In genomic region chr15:76330281-76330680, GRCh38 we compare ENCODE assay signal across 10 cellular contexts. TPM values are rescaled to one million over a fixed set of nuclear protein-coding genes. Genes with fewer than 3 reads are reported as not detected.
DNase-seq lines count a peak whose midpoint lies in the region; ATAC-seq, FAIRE-seq and TF ChIP-seq lines count a peak whose summit lies in the region.
"Had no signal": no experiment of that assay in that cellular context is flagged by ENCODE, and none has a peak within 500 bp of the region (broad histone marks: within the 10 kb centered on the region; RNA-seq: fewer than 3 reads in every experiment).

No MANE protein-coding gene starts in this region.

- TF ChIP-seq CTCF in A549 (IDR thresholded peaks at IDR 0.05) = peak; percentile 43
- peak in 5 of 6 experiments; percentile 40 to 55 (median 46) for TF ChIP-seq CTCF in thyroid gland (IDR thresholded peaks at IDR 0.05)

- no peaks in the 10 kb centered on the region for H3K36me3 Mint-ChIP-seq in T-cell
- H3K36me3 Mint-ChIP-seq in CD8-positive, alpha-beta memory T cell = peaks cover 0 to 4% (median 1%) of the 10 kb centered on the region in 3 donors
- H3K36me3 Mint-ChIP-seq: activated naive CD8-positive, alpha-beta T cell had no signal

- H3K9me3 ChIP-seq in A549 = no peaks in the 10 kb centered on the region
- no peaks in the 10 kb centered on the region for H3K9me3 ChIP-seq in thyroid gland
- H3K9me3 ChIP-seq in CD8-positive, alpha-beta memory T cell (ENCODE audit: low read length) = no peaks in the 10 kb centered on the region

- FAIRE-seq in A549 (lab: Jason Lieb, UNC) = no peak
- FAIRE-seq: GM18507 had no signal

- CTCF ChIA-PET in A549 (lab: Yijun Ruan, JAX) (interaction anchor here (0.6 to 5.0 kb wide), 31 partner anchors 11 to 182 kb away, joined by 3 to 44 read pairs (median 4); partner anchors contain the start of gene ETFA), T-cell (lab: Charles Lee) (no interaction called here)
- CTCF ChIA-PET in CD8-positive, alpha-beta memory T cell (lab: Charles Lee) = interaction anchor here (1.3 kb wide), 1 partner anchor 14 kb away, joined by 3 read pairs; no protein-coding TSS in a partner anchor

- peak overlapping the region; percentile 29 to 40; a peak in 4 of 6 replicates for H3K27ac ChIP-seq in A549
- H3K27ac ChIP-seq in thyroid gland = no peak overlapping the region
- no peak overlapping the region for H3K27ac ChIP-seq in CD8-positive, alpha-beta memory T cell (ENCODE audit: low read depth, low read length)

- WGBS in A549 (ENCODE audit: missing lambda C conversion rate) = 64% methylated on average over 4 of the region's 4 CpGs
- WGBS in thyroid gland, 2 donors = 38 to 39% methylated on average over 4 of the region's 4 CpGs

- H3K9me3 Mint-ChIP-seq in T-cell = no peaks in the 10 kb centered on the region
- peaks cover 0 to 3% (median 0%) of the 10 kb centered on the region in 5 donors for H3K9me3 Mint-ChIP-seq in CD8-positive, alpha-beta memory T cell

- intact Hi-C loops in left cardiac atrium (cut with DNase I) (loop anchor here in 1 of 2 donors (5.0 kb wide), 2 partner anchors 93 to 133 kb away; no protein-coding TSS in a partner anchor), thyroid gland (cut with DNase I) (no loop called here)

- TF ChIP-seq RAD21 in A549 (conservative IDR thresholded peaks at IDR 0.05 in 1 of 2, IDR thresholded peaks at IDR 0.05 in 1 of 2) = peak; percentile 58 to 77

- no peak overlapping the region for H3K4me3 Mint-ChIP-seq in T-cell
- H3K4me3 Mint-ChIP-seq in CD8-positive, alpha-beta memory T cell = no peak overlapping the region
- H3K4me3 Mint-ChIP-seq: activated naive CD8-positive, alpha-beta T cell had no signal

- TF ChIP-seq EP300 in A549 (IDR thresholded peaks at IDR 0.05) = no peak

- no peak overlapping the region for H3K27ac Mint-ChIP-seq in T-cell
- no peak overlapping the region for H3K27ac Mint-ChIP-seq in CD8-positive, alpha-beta memory T cell
- H3K27ac Mint-ChIP-seq: activated naive CD8-positive, alpha-beta T cell had no signal

- no peaks in the 10 kb centered on the region for H3K36me3 ChIP-seq in H7 (replicated peaks; ENCODE audit: control insufficient read depth, insufficient read depth, low read length)
- no peaks in the 10 kb centered on the region for H3K36me3 ChIP-seq in thyroid gland
- no peaks in the 10 kb centered on the region for H3K36me3 ChIP-seq in CD8-positive, alpha-beta memory T cell (ENCODE audit: insufficient read depth, low read length)

- H3K4me1 Mint-ChIP-seq in T-cell = peaks cover 3 to 5% (median 3%) of the 10 kb centered on the region in 3 donors
- H3K4me1 Mint-ChIP-seq in CD8-positive, alpha-beta memory T cell = peaks cover 3 to 8% (median 4%) of the 10 kb centered on the region in 3 donors

- DNase-seq in A549 (ENCODE audit: low read depth in 1 of 2, low spot score in 1 of 2) = peak; percentile 81 to 90
- DNase-seq in H7 = peak; percentile 81
- peak; percentile 60 for DNase-seq in left cardiac atrium
- peak; percentile 68 to 69 for DNase-seq in thyroid gland
- no peak for DNase-seq in T-cell
- DNase-seq in stimulated activated CD4-positive, alpha-beta T cell treated with anti-CD3 and anti-CD28 coated beads, Interleukin-1b, Interleukin-23, amount 100 ng/mL, for 48 hours = no peak
- no peak for DNase-seq in CD8-positive, alpha-beta memory T cell

- ATAC-seq in A549 (peak; percentile 78 to 88), SK-N-SH treated with all-trans-retinoic acid at 6 μM for 48 hours (peak; percentile 88), left cardiac atrium (peak; percentile 83 to 86), T-cell (replicated peaks in 1 of 4) (no peak)

- H3K4me3 ChIP-seq in A549 (no peak overlapping the region), H7 (ENCODE audit: insufficient read depth, low read depth, low read length) (no peak overlapping the region), thyroid gland (replicated peaks in 1 of 3) (no peak overlapping the region)
- H3K4me3 ChIP-seq in CD8-positive, alpha-beta memory T cell (ENCODE audit: low read length) = no peak overlapping the region

- TF ChIP-seq POLR2A in A549 (IDR thresholded peaks at IDR 0.05; ENCODE audit: low read length) (no peak), thyroid gland (IDR thresholded peaks at IDR 0.05) (no peak)

- H3K4me1 ChIP-seq in A549 (peaks cover 49% of the 10 kb centered on the region), thyroid gland (no peaks in the 10 kb centered on the region)
- H3K4me1 ChIP-seq in CD8-positive, alpha-beta memory T cell (ENCODE audit: insufficient read depth, low read length) = peaks cover 3% of the 10 kb centered on the region

- POLR2A ChIA-PET in A549 (lab: Yijun Ruan, JAX) (interaction anchor here (0.9 to 1.0 kb wide), 2 partner anchors 17 to 19 kb away, joined by 4 read pairs; no protein-coding TSS in a partner anchor), T-cell (lab: Charles Lee) (no interaction called here)
- POLR2A ChIA-PET in CD8-positive, alpha-beta memory T cell (lab: Charles Lee) = no interaction called here

- H3K27me3 Mint-ChIP-seq in T-cell = peaks cover 57 to 63% of the 10 kb centered on the region in 2 donors
- peaks cover 53 to 72% of the 10 kb centered on the region in 2 donors for H3K27me3 Mint-ChIP-seq in CD8-positive, alpha-beta memory T cell

- H3K27me3 ChIP-seq in H7 (ENCODE audit: control insufficient read depth, insufficient read depth, low read length) (peaks cover 9% of the 10 kb centered on the region), thyroid gland (peaks cover 12% of the 10 kb centered on the region)
- peaks cover 8% of the 10 kb centered on the region for H3K27me3 ChIP-seq in CD8-positive, alpha-beta memory T cell (ENCODE audit: insufficient read depth, low read length, poor library complexity, severe bottlenecking)

- no peak overlapping the region for H3K4me2 ChIP-seq in A549

TF ChIP-seq in A549, 52 proteins besides CTCF, POLR2A, EP300 and RAD21:
- no peak for TF ChIP-seq HMGXB4 (CRISPR knock-in tag; IDR thresholded peaks at IDR 0.05; ENCODE audit: borderline replicate concordance)
- TF ChIP-seq MAX (IDR thresholded peaks at IDR 0.05) = peak; percentile 38; the same call in 1 of the 2 replicates
- peak; percentile 71 for TF ChIP-seq SMC3 (IDR thresholded peaks at IDR 0.05)

TF ChIP-seq in SK-N-SH treated with all-trans-retinoic acid at 6 μM for 48 hours, 23 proteins besides CTCF, POLR2A, EP300 and RAD21:
- TF ChIP-seq ISL1 (CRISPR knock-in tag; IDR thresholded peaks at IDR 0.05) = no peak
- no peak for TF ChIP-seq OSR1 (CRISPR knock-in tag; IDR thresholded peaks at IDR 0.05)
- no peak for TF ChIP-seq ZFP30 (CRISPR knock-in tag; IDR thresholded peaks at IDR 0.05)
- TF ChIP-seq TOX (CRISPR knock-in tag; IDR thresholded peaks at IDR 0.05; ENCODE audit: borderline replicate concordance) = no peak
- no peak for TF ChIP-seq POU6F1 (CRISPR knock-in tag; IDR thresholded peaks at IDR 0.05; ENCODE audit: borderline replicate concordance, low read depth)
- TF ChIP-seq PPARA (CRISPR knock-in tag; IDR thresholded peaks at IDR 0.05; ENCODE audit: borderline replicate concordance) = no peak

RNA-seq across cellular contexts. Expression of gene ISL2, which starts 6.3 kb away (rescaled TPM):
- polyA plus RNA-seq in A549 (2011; rRNA removed) = 2.6 TPM in 2 replicates
- 6.5 and 7.1 TPM in 2 replicates for polyA plus RNA-seq in A549 (2012; cell fraction: cytosol; rRNA removed)
- polyA plus RNA-seq in A549 (2012; cell fraction: nucleus; rRNA removed) = 27.0 and 30.9 TPM in 2 replicates
- polyA plus RNA-seq in A549 (2017; fragmentation: RNase III; extraction: RNeasy Plus Mini Kit Qiagen cat#74134 plus additional on column Dnase treatment) = 2.6 to 3.8 TPM (median 3.2 TPM) in 3 replicates
- 2.5 and 3.2 TPM in 2 replicates for polyA minus RNA-seq in A549 (2011; rRNA and poly(A)+ RNA removed)
- total RNA-seq in H7 (2014; rRNA removed; shearing (Covaris generic)) = 0.33 TPM in 1 of 2 replicates, not detected in the other
- total RNA-seq in left cardiac atrium = not detected
- total RNA-seq in thyroid gland = not detected
- under 1 TPM in 3 of 5 donors, not detected in 2; 0.23 to 0.44 (median 0.26) TPM for total RNA-seq in T-cell
- under 1 TPM; 0.15 to 0.22 TPM for total RNA-seq in CD8-positive, alpha-beta memory T cell
- not detected for polyA plus RNA-seq in CD8-positive, alpha-beta memory T cell

RNA-seq across cellular contexts. Expression of gene ETFA, which starts 19.0 kb away (rescaled TPM):
- polyA plus RNA-seq in A549 (2011; rRNA removed) = 395 and 412 TPM in 2 replicates
- polyA plus RNA-seq in A549 (2012; cell fraction: cytosol; rRNA removed) = 207 and 218 TPM in 2 replicates
- 73.2 and 78.9 TPM in 2 replicates for polyA plus RNA-seq in A549 (2012; cell fraction: nucleus; rRNA removed)
- polyA plus RNA-seq in A549 (2017; fragmentation: RNase III; extraction: RNeasy Plus Mini Kit Qiagen cat#74134 plus additional on column Dnase treatment) = 235 to 243 TPM (median 243 TPM) in 3 replicates
- polyA minus RNA-seq in A549 (2011; rRNA and poly(A)+ RNA removed) = 159 and 171 TPM in 2 replicates
- total RNA-seq in H7 (2014; rRNA removed; shearing (Covaris generic)) = 124 and 147 TPM in 2 replicates
- 100 to 1,000 TPM; 265 to 268 TPM for total RNA-seq in left cardiac atrium
- 10 to 100 TPM; 62.7 to 88.4 (median 75.9) TPM for total RNA-seq in thyroid gland
- total RNA-seq in T-cell = 10 to 100 TPM; 34.6 to 53.9 (median 50.4) TPM
- total RNA-seq in CD8-positive, alpha-beta memory T cell = 100 to 1,000 TPM; 176 to 178 TPM
- 122 TPM for polyA plus RNA-seq in CD8-positive, alpha-beta memory T cell

Comparison
In these comparisons a context has a peak if more than half of its experiments do, and no peak if none do; other contexts are left out.
1. ATAC-seq: peak in A549 (2 of 2), SK-N-SH treated with all-trans-retinoic acid at 6 μM for 48 hours (single experiment) and left cardiac atrium (2 of 2); none in T-cell (0 of 4).
2. DNase-seq: peak in A549 (2 of 2), H7 (single experiment), left cardiac atrium (single experiment) and thyroid gland (2 of 2); none in T-cell (0 of 34), stimulated activated CD4-positive, alpha-beta T cell treated with anti-CD3 and anti-CD28 coated beads, Interleukin-1b, Interleukin-23, amount 100 ng/mL, for 48 hours (single experiment) and CD8-positive, alpha-beta memory T cell (0 of 5).
3. H3K27ac ChIP-seq: peak in A549 (2 of 2); none in thyroid gland (0 of 3) and CD8-positive, alpha-beta memory T cell (single experiment).
4. CTCF ChIA-PET loops: an anchor here in A549 (0.6 to 5.0 kb wide) and CD8-positive, alpha-beta memory T cell (1.3 kb wide); none called in T-cell.